8 cellular contexts compared by ENCODE assay signal in the genomic region with DNA sequence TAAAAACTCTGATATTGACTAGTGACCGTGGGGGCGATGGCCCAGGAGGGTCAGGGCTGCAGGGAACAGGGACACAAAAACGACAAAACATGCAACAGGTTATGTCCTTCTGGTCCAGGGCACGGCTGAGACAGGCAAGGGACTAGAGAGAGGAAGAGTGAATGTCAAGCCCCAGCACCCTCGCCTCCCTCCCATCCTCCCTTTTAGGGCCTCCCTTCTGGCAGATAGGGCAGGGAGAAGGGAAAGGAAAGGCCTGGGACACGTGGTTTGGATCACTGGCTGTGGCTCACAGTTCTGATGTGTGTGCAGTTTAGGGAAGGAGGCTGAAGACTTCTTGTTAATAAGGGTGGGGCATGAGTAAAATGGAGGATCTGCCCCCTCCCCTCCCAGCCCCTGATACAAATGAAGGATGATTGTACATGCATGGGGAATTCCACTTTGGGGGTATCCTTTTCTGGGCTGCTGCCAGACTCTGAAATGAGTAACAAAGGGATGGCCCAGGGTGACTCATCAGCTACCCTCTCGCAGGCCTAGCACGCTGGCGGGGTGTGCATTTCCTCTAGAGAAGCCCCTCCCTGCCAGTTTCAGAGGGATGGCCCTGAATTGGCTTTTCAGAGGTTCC. TPM values are rescaled to one million over a fixed set of nuclear protein-coding genes. Genes with fewer than 3 reads are reported as not detected.
A peak's percentile ranks its signal among the peaks of the same experiment; 100 is the strongest.
DNase-seq lines count a peak whose midpoint lies in the region; ATAC-seq, FAIRE-seq and TF ChIP-seq lines count a peak whose summit lies in the region.

No MANE protein-coding gene starts in this region.

- H3K36me3 Mint-ChIP-seq in astrocyte (ENCODE audit: low read depth, unreplicated experiment) (peaks cover 37% of the 10 kb centered on the region), immature natural killer cell (peaks cover 5 to 27% (median 15%) of the 10 kb centered on the region in 3 donors)

- peaks cover 98% of the 10 kb centered on the region for H3K79me2 ChIP-seq in astrocyte (ENCODE audit: insufficient read depth, low read length)

- H3K27me3 Mint-ChIP-seq in astrocyte (ENCODE audit: low read depth, unreplicated experiment) (no peaks in the 10 kb centered on the region), immature natural killer cell (ENCODE audit: low read depth in 3 of 3) (peaks cover 0 to 3% (median 3%) of the 10 kb centered on the region in 3 donors)

- H3K27ac ChIP-seq in BLaER1, result peak overlapping the region; percentile 30; the same call in 1 of the 2 replicates
- H3K27ac ChIP-seq in astrocyte (ENCODE audit: low read depth, low read length), result peak overlapping the region; percentile 83

- no peaks in the 10 kb centered on the region for H4K20me1 ChIP-seq in BLaER1
- peaks cover 86% of the 10 kb centered on the region for H4K20me1 ChIP-seq in astrocyte (ENCODE audit: insufficient read depth, low read length)

- peaks cover 24% of the 10 kb centered on the region for H3K4me1 ChIP-seq in BLaER1
- H3K4me1 ChIP-seq in astrocyte (ENCODE audit: insufficient read depth, low read length), result peaks cover 55% of the 10 kb centered on the region

- H3K4me3 Mint-ChIP-seq in astrocyte (ENCODE audit: unreplicated experiment) (peak overlapping the region; percentile 72), immature natural killer cell (peak overlapping the region; percentile 77 to 90 (median 85))

- H3K9ac ChIP-seq in BLaER1 (no peak overlapping the region), astrocyte (ENCODE audit: low read length) (peak overlapping the region; percentile 68)

- no peak for TF ChIP-seq CTCF in astrocyte (IDR thresholded peaks at IDR 0.05; ENCODE audit: insufficient read depth, low read depth, low read length)

- H3K27me3 ChIP-seq in BLaER1 (no peaks in the 10 kb centered on the region), astrocyte (ENCODE audit: insufficient read depth, low read length) (no peaks in the 10 kb centered on the region)

- no peak overlapping the region for H2AFZ ChIP-seq in astrocyte (ENCODE audit: low read depth, low read length)

- FAIRE-seq in astrocyte (lab: Jason Lieb, UNC), result peak; percentile 64

- peak overlapping the region; percentile 45 for H3K4me2 ChIP-seq in BLaER1
- peak overlapping the region; percentile 78 for H3K4me2 ChIP-seq in astrocyte (ENCODE audit: low read length)

- peak; percentile 92 for DNase-seq in T-helper 22 cell (ENCODE audit: low read depth)
- peak; percentile 93 for DNase-seq in astrocyte (ENCODE audit: low read depth)
- DNase-seq in immature natural killer cell, result peak; percentile 67 to 77 (median 71)
- DNase-seq in stimulated activated CD4-positive, alpha-beta T cell treated with anti-CD3 and anti-CD28 coated beads, Interleukin-1b, Interleukin-23, amount 100 ng/mL, for 4 hours (ENCODE audit: low read depth in 2 of 2), result peak; percentile 63 to 89
- DNase-seq in NCI-H2107 (lab: John Stamatoyannopoulos, UW), result no peak

- H3K4me1 Mint-ChIP-seq in astrocyte (ENCODE audit: low read depth, unreplicated experiment) (peaks cover 59% of the 10 kb centered on the region), immature natural killer cell (peaks cover 74 to 93% of the 10 kb centered on the region in 2 donors)

- H3K9me3 Mint-ChIP-seq in astrocyte (ENCODE audit: unreplicated experiment) (no peaks in the 10 kb centered on the region), immature natural killer cell (no peaks in the 10 kb centered on the region)

- H3K27ac Mint-ChIP-seq in astrocyte (ENCODE audit: unreplicated experiment), result peak overlapping the region; percentile 97
- peak overlapping the region; percentile 92 to 97 (median 97) for H3K27ac Mint-ChIP-seq in immature natural killer cell

- peaks cover 4% of the 10 kb centered on the region; the same call in 1 of the 2 replicates for H3K9me3 ChIP-seq in BLaER1
- H3K9me3 ChIP-seq in astrocyte (ENCODE audit: insufficient read depth, low read depth, low read length), result no peaks in the 10 kb centered on the region

- H3K4me3 ChIP-seq in BLaER1, result no peak overlapping the region
- no peak overlapping the region for H3K4me3 ChIP-seq in astrocyte (ENCODE audit: insufficient read depth, low read depth, low read length)

- H3K36me3 ChIP-seq in BLaER1, result peaks cover 43% of the 10 kb centered on the region
- peaks cover 30% of the 10 kb centered on the region for H3K36me3 ChIP-seq in astrocyte (ENCODE audit: insufficient read depth, low read length)

- ATAC-seq in GM19455 (IDR thresholded peaks at IDR 0.05; ENCODE audit: unreplicated experiment), result peak; percentile 94
- peak; percentile 96 for ATAC-seq in HG03558 (IDR thresholded peaks at IDR 0.05; ENCODE audit: extremely low read depth, unreplicated experiment)

RNA-seq across cellular contexts. Expression of a gene that starts 14.2 kb away (rescaled TPM):
- 340 and 391 TPM in 2 replicates for total RNA-seq in astrocyte
- polyA plus RNA-seq in immature natural killer cell, result 100 to 1,000 TPM; 126 to 232 (median 141) TPM
